26 cellular contexts compared by ENCODE assay signal in the genomic region with DNA sequence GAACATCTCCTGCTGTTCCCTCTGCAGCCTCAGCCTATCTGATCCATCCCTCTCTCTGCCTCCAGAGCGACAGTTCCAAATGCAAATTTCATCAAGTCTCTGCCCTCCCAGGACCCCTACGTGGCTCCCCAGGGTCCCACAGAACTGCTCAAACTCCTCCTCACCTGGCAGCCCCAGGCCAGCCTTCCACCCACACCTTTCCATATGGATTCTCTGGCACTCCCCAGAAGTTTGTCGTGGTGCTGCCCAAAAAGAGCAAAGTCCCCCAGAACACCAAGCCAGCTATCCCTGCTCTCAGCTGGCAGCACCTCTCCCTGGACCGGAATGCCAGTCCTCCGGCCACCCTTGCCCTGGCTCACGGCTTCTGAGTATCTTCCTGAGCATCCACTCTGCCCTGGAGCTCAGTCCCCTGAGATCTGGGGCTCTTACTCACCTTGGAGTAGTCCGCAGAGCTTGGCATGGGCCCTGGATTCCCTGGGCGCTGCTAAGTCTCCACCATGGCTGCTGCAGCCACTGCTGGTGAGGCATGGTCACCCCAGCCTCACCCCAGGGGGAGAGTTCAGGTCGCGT.
DNase-seq lines count a peak whose midpoint lies in the region; ATAC-seq and TF ChIP-seq lines count a peak whose summit lies in the region.
"Had no signal": no experiment of that assay in that cellular context is flagged by ENCODE, and none has a peak within 500 bp of the region (broad histone marks: within the 10 kb centered on the region; RNA-seq: fewer than 3 reads in every experiment).

No MANE protein-coding gene starts in this region.

- peak overlapping the region; percentile 25 for H3K18ac ChIP-seq in neuronal stem cell (ENCODE audit: low read length)

- H2BK5ac ChIP-seq in neuronal stem cell (ENCODE audit: low read length), result no peak overlapping the region

- peak overlapping the region; percentile 11 for H2BK15ac ChIP-seq in neuronal stem cell (ENCODE audit: low read length)

- no peaks in the 10 kb centered on the region for H3K9me3 Mint-ChIP-seq in endothelial cell (ENCODE audit: unreplicated experiment)
- H3K9me3 Mint-ChIP-seq in natural killer cell treated with Interleukin-12 subunit alpha and Interleukin-12 subunit beta and Interleukin-15 and Interleukin-18, amount 100 ng/mL, for 72 hours, result no peaks in the 10 kb centered on the region

- no peak overlapping the region for H2BK120ac ChIP-seq in neuronal stem cell (ENCODE audit: low read depth, low read length)

- H4K91ac ChIP-seq in neuronal stem cell (ENCODE audit: low read depth, low read length, poor library complexity), result no peak overlapping the region

- TF ChIP-seq CTCF in HEK293 (tag by site-specific recombination; IDR thresholded peaks at IDR 0.05), result no peak
- TF ChIP-seq CTCF in endothelial cell (IDR thresholded peaks at IDR 0.05; ENCODE audit: unreplicated experiment), result no peak
- no peak for TF ChIP-seq CTCF in esophagus squamous epithelium (IDR thresholded peaks at IDR 0.05)

- H3K36me3 Mint-ChIP-seq in endothelial cell (ENCODE audit: low read depth, unreplicated experiment), result no peaks in the 10 kb centered on the region
- no peaks in the 10 kb centered on the region for H3K36me3 Mint-ChIP-seq in natural killer cell treated with Interleukin-12 subunit alpha and Interleukin-12 subunit beta and Interleukin-15 and Interleukin-18, amount 100 ng/mL, for 72 hours
- H3K36me3 Mint-ChIP-seq: CD8-positive, alpha-beta memory T cell had no signal

- no peak overlapping the region for H2BK12ac ChIP-seq in neuronal stem cell (ENCODE audit: low read length)

- no peak overlapping the region for H3K4me2 ChIP-seq in neuronal stem cell (ENCODE audit: insufficient read depth, low read length, poor library complexity, severe bottlenecking)
- H3K4me2 ChIP-seq: KMS-11 had no signal

- H3K9me3 ChIP-seq in HEK293 (ENCODE audit: control insufficient read depth, insufficient read depth, low read depth, low read length) (no peaks in the 10 kb centered on the region), neuronal stem cell (replicated peaks in 1 of 2; ENCODE audit: control insufficient read depth in 2 of 2, insufficient read depth in 1 of 2, low read depth in 1 of 2, low read length in 2 of 2) (no peaks in the 10 kb centered on the region), esophagus squamous epithelium (no peaks in the 10 kb centered on the region)
- H3K9me3 ChIP-seq: SJCRH30 had no signal

- H3K23ac ChIP-seq in neuronal stem cell (ENCODE audit: low read depth, low read length, poor library complexity), result no peak overlapping the region

- no peaks in the 10 kb centered on the region for H3K79me1 ChIP-seq in neuronal stem cell (ENCODE audit: low read depth, low read length)

- H3K4me3 ChIP-seq in HEK293 (ENCODE audit: low read depth, low read length) (no peak overlapping the region), neuronal stem cell (ENCODE audit: low read length in 2 of 2) (no peak overlapping the region), esophagus squamous epithelium (no peak overlapping the region)
- H3K4me3 ChIP-seq: SJCRH30 had no signal

- no peak overlapping the region for H3K4ac ChIP-seq in neuronal stem cell (ENCODE audit: low read length)

- no peak for ATAC-seq in natural killer cell treated with Interleukin-12 subunit alpha and Interleukin-12 subunit beta and Interleukin-15 and Interleukin-18, amount 100 ng/mL, for 72 hours
- ATAC-seq in HG03342 (IDR thresholded peaks at IDR 0.05; ENCODE audit: unreplicated experiment), result no peak
- ATAC-seq: HCT116, PC-3, Right ventricle myocardium inferior had no signal

- CTCF ChIA-PET in HEK293 (lab: Yijun Ruan, JAX), result interaction anchor here (0.6 to 1.3 kb wide), 3 partner anchors 46 to 1496 kb away, joined by 3 to 4 read pairs (median 4); no protein-coding TSS in a partner anchor

- H3K27me3 Mint-ChIP-seq in endothelial cell (ENCODE audit: unreplicated experiment), result peaks cover 3% of the 10 kb centered on the region
- H3K27me3 Mint-ChIP-seq in natural killer cell treated with Interleukin-12 subunit alpha and Interleukin-12 subunit beta and Interleukin-15 and Interleukin-18, amount 100 ng/mL, for 72 hours, result no peaks in the 10 kb centered on the region
- H3K27me3 Mint-ChIP-seq: B cell, IgD-negative memory B cell had no signal

- peak overlapping the region; percentile 10 for H3K27ac Mint-ChIP-seq in endothelial cell (ENCODE audit: unreplicated experiment)
- H3K27ac Mint-ChIP-seq in natural killer cell treated with Interleukin-12 subunit alpha and Interleukin-12 subunit beta and Interleukin-15 and Interleukin-18, amount 100 ng/mL, for 72 hours, result no peak overlapping the region
- H3K27ac Mint-ChIP-seq: B cell had no signal

- H3K27me3 ChIP-seq in neuronal stem cell (ENCODE audit: control insufficient read depth in 3 of 3, insufficient read depth in 3 of 3, low read depth in 1 of 3, low read length in 3 of 3) (no peaks in the 10 kb centered on the region), esophagus squamous epithelium (no peaks in the 10 kb centered on the region)
- H3K27me3 ChIP-seq: SJCRH30 had no signal

- H3K27ac ChIP-seq in HEK293 (ENCODE audit: extremely low read depth, low read depth, low read length) (0 out of 2 replicates have a peak overlapping the region, but pooled peaks have one; percentile 9), neuronal stem cell (replicated peaks; ENCODE audit: low read length) (no peak overlapping the region), esophagus squamous epithelium (no peak overlapping the region)
- H3K27ac ChIP-seq: C4-2B, HL-60, KMS-11, SJCRH30 had no signal

- POLR2A ChIA-PET in HEK293 (lab: Yijun Ruan, JAX), result no interaction called here

- H2AK5ac ChIP-seq in neuronal stem cell (ENCODE audit: low read depth, low read length), result peak overlapping the region; percentile 27

- intact Hi-C loops in esophagus squamous epithelium (cut with DNase I), result no loop called here

- H2AFZ ChIP-seq in neuronal stem cell (ENCODE audit: low read length), result no peak overlapping the region

- H3K14ac ChIP-seq in neuronal stem cell (ENCODE audit: low read length), result no peak overlapping the region

- H4K8ac ChIP-seq in neuronal stem cell (ENCODE audit: low read depth, low read length), result no peak overlapping the region

- H3K4me1 ChIP-seq in HEK293 (ENCODE audit: control insufficient read depth, insufficient read depth, low read length) (no peaks in the 10 kb centered on the region), neuronal stem cell (ENCODE audit: control insufficient read depth in 2 of 2, insufficient read depth in 1 of 2, low read depth in 1 of 2, low read length in 2 of 2) (peaks cover 0 to 4% of the 10 kb centered on the region in 2 donors), esophagus squamous epithelium (no peaks in the 10 kb centered on the region)
- H3K4me1 ChIP-seq: SJCRH30 had no signal

- DNase-seq in endothelial cell (ENCODE audit: low spot score) (no peak), neuronal stem cell (ENCODE audit: low spot score) (no peak), esophagus squamous epithelium (lab: John Stamatoyannopoulos, UW) (no peak)
- DNase-seq in natural killer cell treated with Interleukin-12 subunit alpha and Interleukin-12 subunit beta and Interleukin-15 and Interleukin-18, amount 100 ng/mL, for 72 hours (ENCODE audit: low spot score), result no peak
- no peak for DNase-seq in stimulated activated CD4-positive, alpha-beta T cell treated with anti-CD3 and anti-CD28 coated beads, Interleukin-4, amount 100 ng/mL, for 24 hours
- DNase-seq: Calu3; CD8-positive, alpha-beta memory T cell; DMS153; DND-41; GOT3; MM.1S; NCI-H2029; NCI-H446; NCI-H524 treated with DMSO at 0.1 percent for 48 hours; NCI-H774; PC-3; SJCRH30 had no signal

- TF ChIP-seq POLR2A in esophagus squamous epithelium (IDR thresholded peaks at IDR 0.05), result no peak

- no peak overlapping the region for H3K4me3 Mint-ChIP-seq in endothelial cell (ENCODE audit: unreplicated experiment)
- no peak overlapping the region for H3K4me3 Mint-ChIP-seq in natural killer cell treated with Interleukin-12 subunit alpha and Interleukin-12 subunit beta and Interleukin-15 and Interleukin-18, amount 100 ng/mL, for 72 hours
- H3K4me3 Mint-ChIP-seq: B cell; CD8-positive, alpha-beta memory T cell; IgD-negative memory B cell had no signal

- no peaks in the 10 kb centered on the region for H3K4me1 Mint-ChIP-seq in endothelial cell (ENCODE audit: unreplicated experiment)
- no peaks in the 10 kb centered on the region for H3K4me1 Mint-ChIP-seq in natural killer cell treated with Interleukin-12 subunit alpha and Interleukin-12 subunit beta and Interleukin-15 and Interleukin-18, amount 100 ng/mL, for 72 hours (ENCODE audit: low read depth in 2 of 2)
- H3K4me1 Mint-ChIP-seq: B cell; CD8-positive, alpha-beta memory T cell; IgD-negative memory B cell had no signal

- H3K36me3 ChIP-seq in HEK293 (ENCODE audit: control insufficient read depth in 2 of 2, insufficient read depth in 1 of 2, low read length in 2 of 2), result no peaks in the 10 kb centered on the region
- no peaks in the 10 kb centered on the region for H3K36me3 ChIP-seq in neuronal stem cell (replicated peaks in 1 of 2; ENCODE audit: control insufficient read depth in 2 of 2, insufficient read depth in 2 of 2, low read length in 2 of 2)
- no peaks in the 10 kb centered on the region for H3K36me3 ChIP-seq in esophagus squamous epithelium
- H3K36me3 ChIP-seq: SJCRH30 had no signal

- H3K9ac ChIP-seq in neuronal stem cell (ENCODE audit: low read depth, low read length, poor library complexity), result no peak overlapping the region
- H3K9ac ChIP-seq: KMS-11 had no signal

- WGBS in neuronal stem cell (ENCODE audit: extremely low coverage in 2 of 2, insufficient read length in 2 of 2, insufficient replicate concordance in 1 of 2), 2 donors, result no CpG with 5 or more reads among the region's 10 CpGs
- 64 to 70% methylated on average over 6 to 7 of the region's 10 CpGs for WGBS in esophagus squamous epithelium, 2 donors

TF ChIP-seq in HEK293, 187 proteins besides CTCF, POLR2A, EP300 and RAD21:
- TF ChIP-seq ZNF670 (tag by site-specific recombination; IDR thresholded peaks at IDR 0.05; ENCODE audit: low read depth) (no peak), ZNF707 (tag by site-specific recombination; IDR thresholded peaks at IDR 0.05) (no peak), TRIM28 (IDR thresholded peaks at IDR 0.05; ENCODE audit: borderline replicate concordance, low read length) (no peak), ZBTB21 (tag by site-specific recombination; IDR thresholded peaks at IDR 0.05) (no peak), GLIS2 (tag by site-specific recombination; IDR thresholded peaks at IDR 0.05) (no peak), KLF10 (tag by site-specific recombination; IDR thresholded peaks at IDR 0.05) (no peak)
